Comparison of ENCODE assay signal across 11 cellular contexts in genomic region chr6:32883789-32884188, GRCh38. TPM values are rescaled to one million over a fixed set of nuclear protein-coding genes. Genes with fewer than 3 reads are reported as not detected.
DNase-seq lines count a peak whose midpoint lies in the region; ATAC-seq, FAIRE-seq and TF ChIP-seq lines count a peak whose summit lies in the region.
"Had no signal": no experiment of that assay in that cellular context is flagged by ENCODE, and none has a peak within 500 bp of the region (broad histone marks: within the 10 kb centered on the region; RNA-seq: fewer than 3 reads in every experiment).

No MANE protein-coding gene starts in this region.

- H3K9me3 Mint-ChIP-seq in MCF 10A (ENCODE audit: unreplicated experiment), result no peaks in the 10 kb centered on the region
- H3K9me3 Mint-ChIP-seq: naive B cell had no signal

- H3K4me1 ChIP-seq in breast epithelium, result no peaks in the 10 kb centered on the region
- H3K4me1 ChIP-seq in aorta (ENCODE audit: control insufficient read depth in 1 of 2, insufficient read depth in 2 of 2, low read length in 2 of 2), result no peaks in the 10 kb centered on the region

- no peak for FAIRE-seq in bronchial epithelial cell (lab: Jason Lieb, UNC)

- H3K36me3 Mint-ChIP-seq in MCF 10A (ENCODE audit: insufficient read depth, unreplicated experiment), result no peaks in the 10 kb centered on the region

- peaks cover 13% of the 10 kb centered on the region for H3K27me3 Mint-ChIP-seq in MCF 10A (ENCODE audit: insufficient read depth, unreplicated experiment)

- TF ChIP-seq CTCF in MCF 10A (IDR thresholded peaks at IDR 0.05; ENCODE audit: unreplicated experiment) (no peak), breast epithelium (IDR thresholded peaks at IDR 0.05) (no peak), bronchial epithelial cell (IDR thresholded peaks at IDR 0.05; ENCODE audit: insufficient read depth, low read length, severe bottlenecking) (no peak)

- CTCF ChIA-PET in MCF 10A (lab: Yijun Ruan, JAX), result interaction anchor here (0.9 to 1.3 kb wide), 6 partner anchors 50 to 101 kb away, joined by 3 to 4 read pairs (median 4); no protein-coding TSS in a partner anchor

- H3K4me3 Mint-ChIP-seq in MCF 10A (ENCODE audit: unreplicated experiment), result no peak overlapping the region
- H3K4me3 Mint-ChIP-seq: naive B cell had no signal

- H3K4me1 Mint-ChIP-seq in MCF 10A (ENCODE audit: insufficient read depth, unreplicated experiment), result peaks cover 11% of the 10 kb centered on the region

- 4 to 5% methylated on average over 5 of the region's 5 CpGs for WGBS in aorta, 2 donors

- H3K9me3 ChIP-seq in breast epithelium (no peaks in the 10 kb centered on the region), aorta (ENCODE audit: control insufficient read depth, low read length) (no peaks in the 10 kb centered on the region)

- POLR2A ChIA-PET in MCF 10A (lab: Yijun Ruan, JAX), result interaction anchor here (1.0 to 2.3 kb wide), 2 partner anchors 84 to 88 kb away, joined by 3 to 9 read pairs; partner anchors contain the start of gene BRD2

- no peak overlapping the region for H3K4me3 ChIP-seq in breast epithelium
- no peak overlapping the region for H3K4me3 ChIP-seq in bronchial epithelial cell (ENCODE audit: low read depth, low read length)
- H3K4me3 ChIP-seq in aorta (ENCODE audit: low read length in 2 of 2), result no peak overlapping the region

- BruUV-seq in MCF 10A (replicated peaks; lab: Mats Ljungman, UMichigan), result no TSS peak

- intact Hi-C loops in MCF 10A (cut with micrococcal nuclease), result no loop called here
- intact Hi-C loops in breast epithelium (cut with DNase I; ENCODE audit: low total_unique reads), result loop anchor here (10.0 kb wide), 1 partner anchor 71 kb away; the partner anchor contains the start of gene HLA-DMA
- intact Hi-C loops in aorta (cut with DNase I), result no loop called here

- H3K27ac ChIP-seq in breast epithelium, result no peak overlapping the region
- H3K27ac ChIP-seq in aorta (ENCODE audit: low read depth in 1 of 2, low read length in 2 of 2), result no peak overlapping the region

- H3K36me3 ChIP-seq in breast epithelium (no peaks in the 10 kb centered on the region), bronchial epithelial cell (ENCODE audit: control insufficient read depth, insufficient read depth, low read length) (no peaks in the 10 kb centered on the region), aorta (ENCODE audit: control insufficient read depth in 1 of 2, insufficient read depth in 2 of 2, low read length in 1 of 2) (no peaks in the 10 kb centered on the region)

- ATAC-seq in left lobe of liver (peak; percentile 45), aorta (ENCODE audit: low FRiP score) (peak; percentile 55), HG03521 (IDR thresholded peaks at IDR 0.05; ENCODE audit: unreplicated experiment) (no peak)

- H3K27me3 ChIP-seq in breast epithelium, result no peaks in the 10 kb centered on the region
- H3K27me3 ChIP-seq in bronchial epithelial cell (ENCODE audit: control insufficient read depth, insufficient read depth, low read length), result peaks cover 4% of the 10 kb centered on the region
- H3K27me3 ChIP-seq in aorta (ENCODE audit: control insufficient read depth in 1 of 2, insufficient read depth in 2 of 2, low read length in 1 of 2), result no peaks in the 10 kb centered on the region

- TF ChIP-seq POLR2A in breast epithelium (IDR thresholded peaks at IDR 0.05), result no peak

- no peak overlapping the region for H3K27ac Mint-ChIP-seq in MCF 10A (ENCODE audit: low read depth, unreplicated experiment)

- DNase-seq in MCF 10A (ENCODE audit: unreplicated experiment) (peak; percentile 88), breast epithelium (ENCODE audit: low spot score in 2 of 2) (no peak), bronchial epithelial cell (ENCODE audit: low read depth) (peak; percentile 48), left lobe of liver (ENCODE audit: low spot score) (no peak), aorta (peak in 1 of 2 donors; percentile 69), ureter (ENCODE audit: low spot score) (no peak), NOMO-1 treated with dmso at 0.1 percent for 144 hours (lab: John Stamatoyannopoulos, UW; ENCODE audit: unreplicated experiment) (no peak)
- DNase-seq: AML-193, naive B cell, NCI-H1092 had no signal

RNA-seq across cellular contexts. Expression of gene PSMB9, which starts 29.8 kb away (rescaled TPM):
- total RNA-seq in MCF 10A (2022), result 3.5 and 4.4 TPM in 2 replicates
- total RNA-seq in breast epithelium, result 10 to 100 TPM; 16.8 to 25.9 (median 19.2) TPM
- 0.53 and 1.2 TPM in 2 replicates for total RNA-seq in bronchial epithelial cell
- total RNA-seq in left lobe of liver, result 13.9 TPM
- 10 to 100 TPM; 24.9 to 42.8 TPM for total RNA-seq in aorta
- 10 to 100 TPM; 27.9 to 38.8 TPM for polyA plus RNA-seq in aorta
- total RNA-seq in ureter, result 20.1 TPM

RNA-seq across cellular contexts. Expression of gene TAP1, which starts 30.3 kb away (rescaled TPM):
- 32.3 and 35.2 TPM in 2 replicates for total RNA-seq in MCF 10A (2022)
- total RNA-seq in breast epithelium, result 10 to 100 TPM; 24.2 to 40.6 (median 28.7) TPM
- 27.7 and 28.2 TPM in 2 replicates for total RNA-seq in bronchial epithelial cell
- 10.6 TPM for total RNA-seq in left lobe of liver
- 10 to 100 TPM; 39.4 to 42.1 TPM for total RNA-seq in aorta
- 10 to 100 TPM; 14.4 to 48.3 TPM for polyA plus RNA-seq in aorta
- 26.3 TPM for total RNA-seq in ureter

RNA-seq across cellular contexts. Expression of gene PSMB8, which starts 39.9 kb away (rescaled TPM):
- 34.1 and 47.3 TPM in 2 replicates for total RNA-seq in MCF 10A (2022)
- total RNA-seq in breast epithelium, result 10 to 100 TPM; 36.0 to 47.3 (median 44.9) TPM
- 19.5 and 22.9 TPM in 2 replicates for total RNA-seq in bronchial epithelial cell
- total RNA-seq in left lobe of liver, result 41.1 TPM
- 10 to 100 TPM; 40.8 to 58.4 TPM for total RNA-seq in aorta
- polyA plus RNA-seq in aorta, result 10 to 100 TPM; 59.6 to 69.7 TPM
- total RNA-seq in ureter, result 44.9 TPM

RNA-seq across cellular contexts. Expression of gene TAP2, which starts 45.2 kb away (rescaled TPM):
- total RNA-seq in MCF 10A (2022), result 43.3 and 61.2 TPM in 2 replicates
- 10 to 100 TPM in 1 of 3 donors, 1 to 10 TPM in 2; 7.7 to 18.0 (median 9.5) TPM for total RNA-seq in breast epithelium
- 25.0 and 43.1 TPM in 2 replicates for total RNA-seq in bronchial epithelial cell
- total RNA-seq in left lobe of liver, result 11.8 TPM
- total RNA-seq in aorta, result 10 to 100 TPM; 26.5 to 48.1 TPM
- 10 to 100 TPM in 1 of 2 donors, 1 to 10 TPM in 1; 2.5 to 25.6 TPM for polyA plus RNA-seq in aorta
- 40.1 TPM for total RNA-seq in ureter

RNA-seq across cellular contexts. Expression of gene HLA-DMB, which starts 57.0 kb away (rescaled TPM):
- not detected in 2 replicates for total RNA-seq in MCF 10A (2022)
- total RNA-seq in breast epithelium, result 10 to 100 TPM; 16.4 to 52.0 (median 34.6) TPM
- 0.26 and 0.38 TPM in 2 replicates for total RNA-seq in bronchial epithelial cell
- 2.6 TPM for total RNA-seq in left lobe of liver
- total RNA-seq in aorta, result 10 to 100 TPM; 20.1 to 73.1 TPM
- 10 to 100 TPM in 1 of 2 donors, 1 to 10 TPM in 1; 3.6 to 35.7 TPM for polyA plus RNA-seq in aorta
- 31.0 TPM for total RNA-seq in ureter

Comparison
In these comparisons a context has a peak if more than half of its experiments do, and no peak if none do; other contexts are left out.
1. DNase-seq: peak in MCF 10A (single experiment) and bronchial epithelial cell (single experiment); none in breast epithelium (0 of 2), left lobe of liver (single experiment), ureter (single experiment) and NOMO-1 treated with dmso at 0.1 percent for 144 hours (single experiment).